14 cellular contexts compared by ENCODE assay signal in genomic region chr22:46753360-46753759, GRCh38. TPM values are rescaled to one million over a fixed set of nuclear protein-coding genes. Genes with fewer than 3 reads are reported as not detected.
DNase-seq lines count a peak whose midpoint lies in the region; ATAC-seq, FAIRE-seq and TF ChIP-seq lines count a peak whose summit lies in the region.
"Had no signal": no experiment of that assay in that cellular context is flagged by ENCODE, and none has a peak within 500 bp of the region (broad histone marks: within the 10 kb centered on the region; RNA-seq: fewer than 3 reads in every experiment).

No MANE protein-coding gene starts in this region.

- peak overlapping the region; percentile 76 for H2AK5ac ChIP-seq in mesenchymal stem cell (ENCODE audit: low read length, severe bottlenecking)

- intact Hi-C loops in PC-9 (cut with micrococcal nuclease; ENCODE audit: unreplicated experiment) (loop anchor here (5.0 kb wide), 5 partner anchors 156 to 376 kb away; no protein-coding TSS in a partner anchor), colonic mucosa (cut with DNase I) (no loop called here)

- FAIRE-seq in frontal cortex (lab: Jason Lieb, UNC) = no peak
- FAIRE-seq: D721Med, H54 had no signal

- peak overlapping the region; percentile 95 to 100 for H3K4ac ChIP-seq in mesenchymal stem cell (ENCODE audit: low read depth in 1 of 2, low read length in 2 of 2)

- H2AFZ ChIP-seq in PC-9 (no peak overlapping the region), mesenchymal stem cell (ENCODE audit: low read depth, low read length) (no peak overlapping the region)

- peak overlapping the region; percentile 73 for H2BK15ac ChIP-seq in mesenchymal stem cell (ENCODE audit: low read depth, poor library complexity, severe bottlenecking)

- H3K27me3 ChIP-seq in PC-9 (ENCODE audit: insufficient read depth, low read depth) (no peaks in the 10 kb centered on the region), colonic mucosa (no peaks in the 10 kb centered on the region), mesenchymal stem cell (ENCODE audit: control insufficient read depth in 1 of 2, insufficient read depth in 1 of 2, low read length in 2 of 2) (no peaks in the 10 kb centered on the region), thoracic aorta (replicated peaks; ENCODE audit: insufficient read depth) (no peaks in the 10 kb centered on the region)
- H3K27me3 ChIP-seq: foreskin keratinocyte had no signal

- CTCF ChIA-PET in PC-9 (lab: Charles Lee) = no interaction called here

- H3K4me1 ChIP-seq in PC-9 (replicated peaks; ENCODE audit: insufficient read depth) = peaks cover 67% of the 10 kb centered on the region
- peaks cover 21% of the 10 kb centered on the region for H3K4me1 ChIP-seq in colonic mucosa
- H3K4me1 ChIP-seq in mesenchymal stem cell (ENCODE audit: control insufficient read depth, insufficient read depth, low read depth, low read length) = peaks cover 31% of the 10 kb centered on the region
- H3K4me1 ChIP-seq in thoracic aorta (ENCODE audit: control insufficient read depth in 1 of 2, low read depth in 2 of 2) = peaks cover 20 to 31% of the 10 kb centered on the region in 2 donors

- POLR2A ChIA-PET in PC-9 (lab: Charles Lee; ENCODE audit: unreplicated experiment) = interaction anchor here (1.1 kb wide), 1 partner anchor 9 kb away, joined by 9 read pairs; the partner anchor contains the start of gene TBC1D22A

- no peaks in the 10 kb centered on the region for H4K20me1 ChIP-seq in PC-9 (ENCODE audit: insufficient read depth)

- H3K27ac ChIP-seq in PC-9 (peak overlapping the region; percentile 93), colonic mucosa (peak overlapping the region; percentile 92), mesenchymal stem cell (ENCODE audit: low read length, poor library complexity, severe bottlenecking) (peak overlapping the region; percentile 93), thoracic aorta (peak overlapping the region; percentile 96 to 99)

- TF ChIP-seq CTCF in PC-9 (conservative IDR thresholded peaks at IDR 0.05) (no peak), colonic mucosa (IDR thresholded peaks at IDR 0.05) (no peak), thoracic aorta (IDR thresholded peaks at IDR 0.05) (no peak)

- H3K23ac ChIP-seq in mesenchymal stem cell (ENCODE audit: low read length in 2 of 2) = peak overlapping the region in 1 of 2 experiments; percentile 78

- no peaks in the 10 kb centered on the region for H3K79me2 ChIP-seq in PC-9 (ENCODE audit: low read depth)

- peaks cover 28 to 32% of the 10 kb centered on the region in 2 donors for H3K4me1 Mint-ChIP-seq in effector memory CD8-positive, alpha-beta T cell (ENCODE audit: low read depth in 2 of 2)

- no peaks in the 10 kb centered on the region for H3K9me3 Mint-ChIP-seq in effector memory CD8-positive, alpha-beta T cell

- H3K9me3 ChIP-seq in PC-9 (ENCODE audit: insufficient read depth, low read depth) = peaks cover 4% of the 10 kb centered on the region; the same call in 1 of the 2 replicates
- no peaks in the 10 kb centered on the region for H3K9me3 ChIP-seq in colonic mucosa
- peaks cover 4% of the 10 kb centered on the region for H3K9me3 ChIP-seq in mesenchymal stem cell (ENCODE audit: control insufficient read depth, low read length)
- H3K9me3 ChIP-seq in thoracic aorta = no peaks in the 10 kb centered on the region

- H3F3A ChIP-seq in PC-9 (ENCODE audit: insufficient read depth, low read depth) = peaks cover 49% of the 10 kb centered on the region

- DNase-seq in PC-9 = no peak
- DNase-seq in colonic mucosa = no peak
- DNase-seq in mesenchymal stem cell = no peak
- no peak for DNase-seq in thoracic aorta (ENCODE audit: low spot score)
- DNase-seq in frontal cortex (ENCODE audit: low spot score in 2 of 2) = no peak
- DNase-seq in effector memory CD8-positive, alpha-beta T cell = no peak
- DNase-seq: activated CD4-positive, alpha-beta T cell treated with anti-CD3 and anti-CD28 coated beads, Interleukin-2, amount 10 ng/mL, durations not matched to agents 7 days and 5 days; foreskin keratinocyte; NCI-H1694 treated with DMSO at 0.1 percent for 48 hours had no signal

- H3K79me1 ChIP-seq in mesenchymal stem cell (replicated peaks; ENCODE audit: low read length, poor library complexity, severe bottlenecking) = no peaks in the 10 kb centered on the region

- no peak overlapping the region for H2BK5ac ChIP-seq in mesenchymal stem cell (ENCODE audit: low read depth, low read length, poor library complexity, severe bottlenecking)

- H2BK12ac ChIP-seq in mesenchymal stem cell (ENCODE audit: low read length in 2 of 2) = peak overlapping the region; percentile 94 to 99

- BruUV-seq in PC-9 (replicated peaks; lab: Mats Ljungman, UMichigan) = no TSS peak

- H3K36me3 ChIP-seq in PC-9 (ENCODE audit: low read depth) (no peaks in the 10 kb centered on the region), colonic mucosa (no peaks in the 10 kb centered on the region), mesenchymal stem cell (ENCODE audit: control insufficient read depth in 1 of 2, insufficient read depth in 2 of 2, low read depth in 1 of 2, low read length in 2 of 2) (peaks cover 0 to 5% of the 10 kb centered on the region in 2 experiments), thoracic aorta (no peaks in the 10 kb centered on the region)

- H3K4me2 ChIP-seq in PC-9 = peak overlapping the region; percentile 87
- no peak overlapping the region for H3K4me2 ChIP-seq in mesenchymal stem cell (ENCODE audit: low read length, poor library complexity, severe bottlenecking)

- H3K18ac ChIP-seq in mesenchymal stem cell (ENCODE audit: low read depth in 1 of 2, low read length in 2 of 2) = peak overlapping the region; percentile 96 to 97

- 93% methylated on average over 8 of the region's 8 CpGs for WGBS in mesenchymal stem cell

- H3K9me2 ChIP-seq in PC-9 (ENCODE audit: insufficient read depth) = no peaks in the 10 kb centered on the region

- H3K4me3 ChIP-seq in PC-9 = peak overlapping the region; percentile 29; the same call in 1 of the 2 replicates
- no peak overlapping the region for H3K4me3 ChIP-seq in colonic mucosa
- no peak overlapping the region for H3K4me3 ChIP-seq in mesenchymal stem cell (ENCODE audit: insufficient read depth in 1 of 2, low read depth in 1 of 2, low read length in 2 of 2)
- peak overlapping the region; percentile 41 for H3K4me3 ChIP-seq in thoracic aorta

- no peak overlapping the region for H3K4me3 Mint-ChIP-seq in effector memory CD8-positive, alpha-beta T cell
- H3K4me3 Mint-ChIP-seq: activated CD4-positive, alpha-beta T cell treated with anti-CD3 and anti-CD28 coated beads, Interleukin-2, amount 10 ng/mL, durations not matched to agents 7 days and 5 days had no signal

- ATAC-seq in thoracic aorta (ENCODE audit: insufficient number of reproducible peaks, low FRiP score, low read depth) = no peak
- no peak for ATAC-seq in GM19452 (IDR thresholded peaks at IDR 0.05; ENCODE audit: unreplicated experiment)
- no peak for ATAC-seq in HG03457 (IDR thresholded peaks at IDR 0.05; ENCODE audit: unreplicated experiment)
- no peak for ATAC-seq in effector memory CD8-positive, alpha-beta T cell (replicated peaks)

- peak overlapping the region; percentile 97 for H4K8ac ChIP-seq in mesenchymal stem cell (ENCODE audit: low read length)

- peak overlapping the region; percentile 69 to 70 for H3K9ac ChIP-seq in colonic mucosa (ENCODE audit: low read depth in 2 of 2, low read length in 2 of 2)
- H3K9ac ChIP-seq in mesenchymal stem cell (ENCODE audit: low read length) = peak overlapping the region; percentile 81

- peak overlapping the region; percentile 97 for H4K91ac ChIP-seq in mesenchymal stem cell (ENCODE audit: low read length)

- peak overlapping the region; percentile 84 for H2BK120ac ChIP-seq in mesenchymal stem cell (ENCODE audit: low read depth, low read length)

- peak overlapping the region in 1 of 2 donors; percentile 77 for H3K27ac Mint-ChIP-seq in effector memory CD8-positive, alpha-beta T cell

- peaks cover 3% of the 10 kb centered on the region for H3K36me3 Mint-ChIP-seq in effector memory CD8-positive, alpha-beta T cell (ENCODE audit: insufficient read depth)

- H3K27me3 Mint-ChIP-seq in effector memory CD8-positive, alpha-beta T cell = no peaks in the 10 kb centered on the region
- H3K27me3 Mint-ChIP-seq: activated CD4-positive, alpha-beta T cell treated with anti-CD3 and anti-CD28 coated beads, Interleukin-2, amount 10 ng/mL, durations not matched to agents 7 days and 5 days; activated T-helper 17 cell treated with anti-CD3 and anti-CD28 coated beads, Interleukin-2, amount 50 U/mL, for 72 hours had no signal

- peak overlapping the region in 1 of 2 experiments; percentile 93 for H3K14ac ChIP-seq in mesenchymal stem cell (ENCODE audit: low read length in 2 of 2)

RNA-seq across cellular contexts. Expression of gene TBC1D22A, which starts 9.1 kb away (rescaled TPM):
- 40.3 and 41.4 TPM in 2 replicates for total RNA-seq in PC-9 (2021)
- total RNA-seq in colonic mucosa = 10 to 100 TPM; 34.2 to 36.4 TPM
- polyA plus RNA-seq in mesenchymal stem cell (2013, experiment 1 of 2) = 16.5 TPM
- 17.1 TPM for polyA plus RNA-seq in mesenchymal stem cell (2013, experiment 2 of 2)
- total RNA-seq in thoracic aorta = 10 to 100 TPM; 28.9 to 31.3 TPM
- total RNA-seq in frontal cortex = 5.3 TPM

RNA-seq across cellular contexts. Expression of gene CERK, which starts 15.3 kb away (rescaled TPM):
- total RNA-seq in PC-9 (2021) (24.9 and 25.9 TPM in 2 replicates), colonic mucosa (10 to 100 TPM; 24.7 to 46.6 TPM), thoracic aorta (10 to 100 TPM; 65.5 to 72.8 TPM), frontal cortex (35.1 TPM)
- polyA plus RNA-seq in mesenchymal stem cell (2013, experiment 1 of 2) = 29.4 TPM
- polyA plus RNA-seq in mesenchymal stem cell (2013, experiment 2 of 2) = 29.3 TPM

Comparison
In these comparisons a context has a peak if more than half of its experiments do, and no peak if none do; other contexts are left out.
1. H3K4me3 ChIP-seq: peak in PC-9 (single experiment) and thoracic aorta (single experiment); none in colonic mucosa (single experiment) and mesenchymal stem cell (0 of 2).
2. Peak in every context shown above with its lines, with median percentiles within 50 percentile points of each other: H3K27ac ChIP-seq.